9 cellular contexts compared by ENCODE assay signal in genomic region chr5:40882291-40882690, GRCh38. TPM values are rescaled to one million over a fixed set of nuclear protein-coding genes. Genes with fewer than 3 reads are reported as not detected.
"Had no signal": no experiment of that assay in that cellular context is flagged by ENCODE, and none has a peak within 500 bp of the region (broad histone marks: within the 10 kb centered on the region; RNA-seq: fewer than 3 reads in every experiment).

No MANE protein-coding gene starts in this region.

- ATAC-seq: GM23338 had no signal

- H3K4me3 Mint-ChIP-seq: GM23338, H9, HFFc6 had no signal

- H3K27ac ChIP-seq: KMS-11 had no signal

- H3K4me1 Mint-ChIP-seq: GM23338, H9 had no signal

- H3K27ac Mint-ChIP-seq: GM23338, H9, HFFc6 had no signal

- H3K4me3 ChIP-seq: GM23338 had no signal

- DNase-seq: H9, HCEC 1CT, HFFc6, IMR-90, KBM-7 had no signal

RNA-seq across cellular contexts. Expression of gene C7, which starts 27.0 kb away (rescaled TPM):
- total RNA-seq: H1, HT-29 had no signal
